In the genomic region with DNA sequence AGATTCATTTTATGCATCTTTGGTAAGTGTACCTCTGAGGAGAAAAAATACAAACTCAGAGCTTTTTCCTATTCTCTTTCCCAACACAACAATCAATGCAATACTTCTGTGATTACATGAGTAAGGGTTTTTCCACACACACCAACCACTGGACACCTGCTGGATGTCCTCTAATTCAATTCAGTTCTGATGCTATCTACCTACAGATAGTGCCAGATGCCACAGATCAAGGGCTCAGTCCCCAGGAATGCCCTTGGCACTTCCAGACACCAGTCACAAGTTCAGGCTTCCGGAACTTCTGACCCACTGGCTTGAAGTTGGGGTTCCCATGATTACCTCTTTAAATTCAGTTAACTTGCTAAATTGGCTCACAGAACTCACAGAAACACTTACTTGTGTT, we compare ENCODE assay signal across 28 cellular contexts.
"Had no signal": no experiment of that assay in that cellular context is flagged by ENCODE, and none has a peak within 500 bp of the region (broad histone marks: within the 10 kb centered on the region; RNA-seq: fewer than 3 reads in every experiment).

No MANE protein-coding gene starts in this region.

- H3K4me1 ChIP-seq: colonic mucosa, left lung, lower lobe of right lung had no signal

- H3K4me3 ChIP-seq: colonic mucosa, esophagus squamous epithelium, gastrocnemius medialis, heart right ventricle, left lung, lower lobe of right lung, mucosa of descending colon had no signal

- DNase-seq: colonic mucosa; cortex of kidney; effector CD8-positive, alpha-beta T cell; effector memory CD8-positive, alpha-beta T cell; endodermal cell; erythroblast; esophagus squamous epithelium; foreskin fibroblast; foreskin melanocyte; gastrocnemius medialis; glutamatergic neuron; head of caudate nucleus; heart right ventricle; hippocampal formation; left cardiac atrium; left lung; left ventricle myocardium superior; lower lobe of right lung; mesenchymal stem cell; mucosa of descending colon; naive B cell had no signal

- H3K4me3 Mint-ChIP-seq: dendritic cell treated with granulocyte-macrophage colony-stimulating factor and Interleukin-4, amounts not matched to agents 40 ng/mL and 50 ng/mL, for 4 days; effector memory CD8-positive, alpha-beta T cell; endodermal cell; mesothelial cell of epicardium; naive B cell had no signal

- ATAC-seq: effector memory CD8-positive, alpha-beta T cell; esophagus mucosa; gastrocnemius medialis; left lung; lower lobe of right lung; mucosa of descending colon had no signal

- H3K27ac ChIP-seq: colonic mucosa, epithelial cell of prostate, esophagus squamous epithelium, gastrocnemius medialis, left lung, lower lobe of right lung had no signal

- H3K27me3 ChIP-seq: colonic mucosa, esophagus squamous epithelium, gastrocnemius medialis, heart right ventricle, left lung had no signal

- FAIRE-seq: endometrium, islet of Langerhans, keratinocyte had no signal

- H3K27me3 Mint-ChIP-seq: dendritic cell treated with granulocyte-macrophage colony-stimulating factor and Interleukin-4, amounts not matched to agents 40 ng/mL and 50 ng/mL, for 4 days; effector memory CD8-positive, alpha-beta T cell; naive B cell had no signal

- H3K36me3 ChIP-seq: colonic mucosa, esophagus squamous epithelium, gastrocnemius medialis, heart right ventricle, left lung, lower lobe of right lung had no signal

- H3K9me3 Mint-ChIP-seq: effector memory CD8-positive, alpha-beta T cell had no signal

- H3K4me1 Mint-ChIP-seq: mesothelial cell of epicardium, naive B cell had no signal

- H3K27ac Mint-ChIP-seq: dendritic cell treated with granulocyte-macrophage colony-stimulating factor and Interleukin-4, amounts not matched to agents 40 ng/mL and 50 ng/mL, for 4 days; effector memory CD8-positive, alpha-beta T cell; endodermal cell; mesothelial cell of epicardium; naive B cell had no signal

- H3K36me3 Mint-ChIP-seq: mesothelial cell of epicardium, naive B cell had no signal

- H3K9me3 ChIP-seq: colonic mucosa, esophagus squamous epithelium, gastrocnemius medialis, lower lobe of right lung, mucosa of descending colon had no signal
